11 cellular contexts compared by ENCODE assay signal in genomic region chr1:39129514-39129913, GRCh38.
DNase-seq lines count a peak whose midpoint lies in the region; ATAC-seq and TF ChIP-seq lines count a peak whose summit lies in the region.
"Had no signal": no experiment of that assay in that cellular context is flagged by ENCODE, and none has a peak within 500 bp of the region (broad histone marks: within the 10 kb centered on the region; RNA-seq: fewer than 3 reads in every experiment).

No MANE protein-coding gene starts in this region.

- H3K9ac ChIP-seq in endocrine pancreas (ENCODE audit: control insufficient read depth, insufficient read depth, low read length): peak overlapping the region; percentile 30

- peaks cover 13% of the 10 kb centered on the region for H3K27me3 Mint-ChIP-seq in T-helper 2 cell treated with Interferon-gamma antibody and Interleukin-4, amounts not matched to agents 5 μg/mL and 100 μg/mL, for 36 hours (ENCODE audit: low read depth)
- no peaks in the 10 kb centered on the region for H3K27me3 Mint-ChIP-seq in activated T-cell treated with anti-CD3 and anti-CD28 coated beads, Interleukin-2, amount 50 U/mL, for 4 hours (ENCODE audit: low read depth)
- H3K27me3 Mint-ChIP-seq: activated B cell treated with CpG ODN at 0.5 μM for 24 hours; stimulated activated naive B cell treated with anti-CD40 and anti-IgM and Interleukin-4, amounts not matched to agents 10 μg/mL and 1 μg/mL and 100 μg/mL, for 72 hours had no signal

- no peak for ATAC-seq in activated T-cell treated with anti-CD3 and anti-CD28 coated beads, Interleukin-2, amount 50 U/mL, for 4 hours

- intact Hi-C loops in prostate gland (cut with DNase I): no loop called here

- peak overlapping the region; percentile 57 for H3K4me3 ChIP-seq in endocrine pancreas (ENCODE audit: control insufficient read depth, insufficient read depth, low read length)
- H3K4me3 ChIP-seq in prostate gland: no peak overlapping the region

- H3K4me1 Mint-ChIP-seq in T-helper 2 cell treated with Interferon-gamma antibody and Interleukin-4, amounts not matched to agents 5 μg/mL and 100 μg/mL, for 36 hours (ENCODE audit: low read depth): peaks cover 6% of the 10 kb centered on the region
- peaks cover 2% of the 10 kb centered on the region for H3K4me1 Mint-ChIP-seq in activated T-cell treated with anti-CD3 and anti-CD28 coated beads, Interleukin-2, amount 50 U/mL, for 4 hours (ENCODE audit: low read depth)
- H3K4me1 Mint-ChIP-seq: activated B cell treated with CpG ODN at 0.5 μM for 24 hours had no signal

- H3K4me3 Mint-ChIP-seq in T-helper 2 cell treated with Interferon-gamma antibody and Interleukin-4, amounts not matched to agents 5 μg/mL and 100 μg/mL, for 36 hours: no peak overlapping the region
- H3K4me3 Mint-ChIP-seq in activated T-cell treated with anti-CD3 and anti-CD28 coated beads, Interleukin-2, amount 50 U/mL, for 4 hours: no peak overlapping the region
- H3K4me3 Mint-ChIP-seq: activated B cell treated with CpG ODN at 0.5 μM for 24 hours; stimulated activated naive B cell treated with anti-CD40 and anti-IgM and Interleukin-4, amounts not matched to agents 10 μg/mL and 1 μg/mL and 100 μg/mL, for 72 hours had no signal

- no peaks in the 10 kb centered on the region for H3K36me3 ChIP-seq in endocrine pancreas (ENCODE audit: control insufficient read depth, insufficient read depth, low read length)
- no peaks in the 10 kb centered on the region for H3K36me3 ChIP-seq in prostate gland

- DNase-seq in ELR (ENCODE audit: low read depth) (peak; percentile 66), NCI-H2029 (lab: John Stamatoyannopoulos, UW) (peak; percentile 96), prostate gland (ENCODE audit: low spot score) (peak; percentile 15), hepatic stellate cell (ENCODE audit: low spot score) (no peak), activated gamma-delta T cell (lab: John Stamatoyannopoulos, UW) (no peak)
- DNase-seq in T-helper 2 cell treated with Interferon-gamma antibody and Interleukin-4, amounts not matched to agents 5 μg/mL and 100 μg/mL, for 36 hours (ENCODE audit: low spot score): no peak
- DNase-seq in activated T-cell treated with anti-CD3 and anti-CD28 coated beads, Interleukin-2, amount 50 U/mL, for 4 hours: no peak
- DNase-seq: activated B cell treated with CpG ODN at 0.5 μM for 24 hours; GOT3; stimulated activated naive B cell treated with anti-CD40 and anti-IgM and Interleukin-4, amounts not matched to agents 10 μg/mL and 1 μg/mL and 100 μg/mL, for 72 hours had no signal

- H3K27ac ChIP-seq in prostate gland: peak overlapping the region; percentile 67 to 68

- H3K9me3 Mint-ChIP-seq in T-helper 2 cell treated with Interferon-gamma antibody and Interleukin-4, amounts not matched to agents 5 μg/mL and 100 μg/mL, for 36 hours: no peaks in the 10 kb centered on the region
- H3K9me3 Mint-ChIP-seq in activated T-cell treated with anti-CD3 and anti-CD28 coated beads, Interleukin-2, amount 50 U/mL, for 4 hours: no peaks in the 10 kb centered on the region
- H3K9me3 Mint-ChIP-seq: activated B cell treated with CpG ODN at 0.5 μM for 24 hours; stimulated activated naive B cell treated with anti-CD40 and anti-IgM and Interleukin-4, amounts not matched to agents 10 μg/mL and 1 μg/mL and 100 μg/mL, for 72 hours had no signal

- H3K27me3 ChIP-seq in endocrine pancreas (ENCODE audit: control insufficient read depth, insufficient read depth, low read length) (no peaks in the 10 kb centered on the region), prostate gland (replicated peaks; ENCODE audit: insufficient read depth) (no peaks in the 10 kb centered on the region)

- H3K4me1 ChIP-seq in endocrine pancreas (ENCODE audit: control insufficient read depth, insufficient read depth, low read length): peaks cover 28% of the 10 kb centered on the region
- H3K4me1 ChIP-seq in prostate gland (replicated peaks): peaks cover 23% of the 10 kb centered on the region

- peak in 1 of 4 experiments; percentile 4 for TF ChIP-seq CTCF in prostate gland (IDR thresholded peaks at IDR 0.05)

- H3K9me3 ChIP-seq in endocrine pancreas (ENCODE audit: control insufficient read depth, low read length) (no peaks in the 10 kb centered on the region), prostate gland (no peaks in the 10 kb centered on the region)

- no peak for TF ChIP-seq POLR2A in prostate gland (IDR thresholded peaks at IDR 0.05)

- H3K36me3 Mint-ChIP-seq in T-helper 2 cell treated with Interferon-gamma antibody and Interleukin-4, amounts not matched to agents 5 μg/mL and 100 μg/mL, for 36 hours (ENCODE audit: low read depth): no peaks in the 10 kb centered on the region
- H3K36me3 Mint-ChIP-seq in activated T-cell treated with anti-CD3 and anti-CD28 coated beads, Interleukin-2, amount 50 U/mL, for 4 hours (ENCODE audit: insufficient read depth): no peaks in the 10 kb centered on the region

- no peak overlapping the region for H3K27ac Mint-ChIP-seq in T-helper 2 cell treated with Interferon-gamma antibody and Interleukin-4, amounts not matched to agents 5 μg/mL and 100 μg/mL, for 36 hours
- H3K27ac Mint-ChIP-seq: activated B cell treated with CpG ODN at 0.5 μM for 24 hours; stimulated activated naive B cell treated with anti-CD40 and anti-IgM and Interleukin-4, amounts not matched to agents 10 μg/mL and 1 μg/mL and 100 μg/mL, for 72 hours had no signal

Comparison
In these comparisons a context has a peak if more than half of its experiments do, and no peak if none do; other contexts are left out.
1. DNase-seq: peak in ELR (single experiment), NCI-H2029 (single experiment) and prostate gland (single experiment); none in hepatic stellate cell (single experiment), T-helper 2 cell treated with Interferon-gamma antibody and Interleukin-4, amounts not matched to agents 5 μg/mL and 100 μg/mL, for 36 hours (single experiment), activated T-cell treated with anti-CD3 and anti-CD28 coated beads, Interleukin-2, amount 50 U/mL, for 4 hours (single experiment) and activated gamma-delta T cell (single experiment).